In the genomic region with DNA sequence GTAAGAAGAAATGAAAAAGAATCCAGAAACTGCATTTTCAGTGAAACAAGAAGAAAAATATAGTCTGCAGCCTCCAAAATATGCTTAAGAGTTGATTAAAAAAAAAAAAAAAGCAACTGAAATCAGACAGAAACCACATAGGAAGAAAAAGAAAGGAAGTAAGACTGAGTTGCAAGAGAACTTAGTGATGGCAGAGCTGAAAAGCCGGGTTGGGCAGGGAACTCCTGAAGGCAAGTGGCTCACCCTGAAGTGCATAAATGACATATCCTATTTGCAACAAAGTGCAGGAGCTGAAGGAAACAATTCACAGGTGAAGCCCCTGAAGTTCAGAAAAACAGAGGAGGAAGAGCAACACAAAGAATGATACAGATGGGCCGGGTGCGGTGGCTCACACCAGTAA, we compare ENCODE assay signal across 15 cellular contexts.
DNase-seq lines count a peak whose midpoint lies in the region; ATAC-seq and TF ChIP-seq lines count a peak whose summit lies in the region.
"Had no signal": no experiment of that assay in that cellular context is flagged by ENCODE, and none has a peak within 500 bp of the region (broad histone marks: within the 10 kb centered on the region; RNA-seq: fewer than 3 reads in every experiment).

No MANE protein-coding gene starts in this region.

- peak overlapping the region; percentile 50 for H3K27ac Mint-ChIP-seq in activated naive CD4-positive, alpha-beta T cell treated with anti-CD3 and anti-CD28 coated beads, Interleukin-2, amount 10 ng/mL, durations not matched to agents 7 days and 5 days
- no peak overlapping the region for H3K27ac Mint-ChIP-seq in activated naive CD4-positive, alpha-beta T cell treated with anti-CD3 and anti-CD28 coated beads for 36 hours
- H3K27ac Mint-ChIP-seq: activated naive CD4-positive, alpha-beta T cell treated with anti-CD3 and anti-CD28 coated beads, Interleukin-2, amount 50 U/mL, for 72 hours had no signal

- peak; percentile 24 for DNase-seq in activated naive CD4-positive, alpha-beta T cell treated with anti-CD3 and anti-CD28 coated beads, Interleukin-2, amount 10 ng/mL, durations not matched to agents 7 days and 5 days
- DNase-seq in activated naive CD4-positive, alpha-beta T cell treated with anti-CD3 and anti-CD28 coated beads for 36 hours: no peak
- DNase-seq in ecto neural progenitor cell (ENCODE audit: low spot score) (no peak), GF-D8 (lab: John Stamatoyannopoulos, UW) (no peak), germinal center (ENCODE audit: low spot score) (no peak)
- DNase-seq in activated naive CD4-positive, alpha-beta T cell treated with Interleukin-2 at 50 U/mL for 16 hours: no peak
- DNase-seq: central memory CD4-positive, alpha-beta T cell; COR-L47; NCI-H1417 treated with DMSO at 0.1 percent for 48 hours; NCI-H446; small intestine had no signal

- no peak for TF ChIP-seq CTCF in OCI-LY3 (IDR thresholded peaks at IDR 0.05; ENCODE audit: low read depth, low read length)

- H3K4me2 ChIP-seq in OCI-LY3 (ENCODE audit: low read length): peak overlapping the region; percentile 73

- H3K4me3 Mint-ChIP-seq in activated naive CD4-positive, alpha-beta T cell treated with anti-CD3 and anti-CD28 coated beads, Interleukin-2, amount 10 ng/mL, durations not matched to agents 7 days and 5 days: no peak overlapping the region
- no peak overlapping the region for H3K4me3 Mint-ChIP-seq in activated naive CD4-positive, alpha-beta T cell treated with anti-CD3 and anti-CD28 coated beads for 36 hours

- H3K27me3 Mint-ChIP-seq in activated naive CD4-positive, alpha-beta T cell treated with anti-CD3 and anti-CD28 coated beads, Interleukin-2, amount 10 ng/mL, durations not matched to agents 7 days and 5 days: peaks cover 15% of the 10 kb centered on the region
- peaks cover 4% of the 10 kb centered on the region for H3K27me3 Mint-ChIP-seq in activated naive CD4-positive, alpha-beta T cell treated with anti-CD3 and anti-CD28 coated beads for 36 hours (ENCODE audit: low read depth)

- H3K9ac ChIP-seq in OCI-LY3 (ENCODE audit: low read length): peak overlapping the region; percentile 23; the same call in 1 of the 2 replicates

- H3K9me3 Mint-ChIP-seq in activated naive CD4-positive, alpha-beta T cell treated with anti-CD3 and anti-CD28 coated beads, Interleukin-2, amount 10 ng/mL, durations not matched to agents 7 days and 5 days: no peaks in the 10 kb centered on the region
- H3K9me3 Mint-ChIP-seq in activated naive CD4-positive, alpha-beta T cell treated with anti-CD3 and anti-CD28 coated beads for 36 hours: no peaks in the 10 kb centered on the region
- H3K9me3 Mint-ChIP-seq: activated naive CD4-positive, alpha-beta T cell treated with anti-CD3 and anti-CD28 coated beads, Interleukin-2, amount 50 U/mL, for 72 hours had no signal

- H2AFZ ChIP-seq in OCI-LY3 (ENCODE audit: low read depth, low read length): no peak overlapping the region

- H3K36me3 Mint-ChIP-seq in activated naive CD4-positive, alpha-beta T cell treated with anti-CD3 and anti-CD28 coated beads, Interleukin-2, amount 10 ng/mL, durations not matched to agents 7 days and 5 days: no peaks in the 10 kb centered on the region
- no peaks in the 10 kb centered on the region for H3K36me3 Mint-ChIP-seq in activated naive CD4-positive, alpha-beta T cell treated with anti-CD3 and anti-CD28 coated beads for 36 hours (ENCODE audit: low read depth)
- H3K36me3 Mint-ChIP-seq: activated naive CD4-positive, alpha-beta T cell treated with anti-CD3 and anti-CD28 coated beads, Interleukin-2, amount 50 U/mL, for 72 hours had no signal

- H3K36me3 ChIP-seq in OCI-LY3 (replicated peaks; ENCODE audit: low read depth, low read length): no peaks in the 10 kb centered on the region
- H3K36me3 ChIP-seq: HAP-1 had no signal

- H4K20me1 ChIP-seq in OCI-LY3 (ENCODE audit: insufficient read depth, low read length): no peaks in the 10 kb centered on the region

- peak overlapping the region; percentile 39 for H3K27ac ChIP-seq in OCI-LY3 (ENCODE audit: low read length)

- H3K4me1 ChIP-seq in OCI-LY3 (ENCODE audit: low read length): peaks cover 21% of the 10 kb centered on the region
- H3K4me1 ChIP-seq: HAP-1 had no signal

- no peaks in the 10 kb centered on the region for H3K9me3 ChIP-seq in OCI-LY3 (ENCODE audit: insufficient read depth, low read length)
- H3K9me3 ChIP-seq: HAP-1 had no signal

- peak overlapping the region; percentile 46 for H3K4me3 ChIP-seq in OCI-LY3 (ENCODE audit: low read length)
- H3K4me3 ChIP-seq: HAP-1 had no signal

- H3K27me3 ChIP-seq in OCI-LY3 (ENCODE audit: low read depth, low read length): no peaks in the 10 kb centered on the region

- H3K79me2 ChIP-seq in OCI-LY3 (ENCODE audit: low read length): no peaks in the 10 kb centered on the region

- intact Hi-C loops in activated naive CD4-positive, alpha-beta T cell treated with anti-CD3 and anti-CD28 coated beads for 36 hours (cut with micrococcal nuclease): no loop called here

- CTCF ChIA-PET in activated naive CD4-positive, alpha-beta T cell treated with anti-CD3 and anti-CD28 coated beads, Interleukin-2, amount 10 ng/mL, durations not matched to agents 7 days and 5 days (lab: Charles Lee): interaction anchor here (0.7 kb wide), 1 partner anchor 55 kb away, joined by 5 read pairs; no protein-coding TSS in a partner anchor
- CTCF ChIA-PET in activated naive CD4-positive, alpha-beta T cell treated with anti-CD3 and anti-CD28 coated beads for 36 hours (lab: Charles Lee): no interaction called here

- ATAC-seq in HG02852 (IDR thresholded peaks at IDR 0.05; ENCODE audit: unreplicated experiment): peak; percentile 50
- ATAC-seq: activated naive CD4-positive, alpha-beta T cell treated with anti-CD3 and anti-CD28 coated beads, Interleukin-2, amount 50 U/mL, for 72 hours had no signal

- peaks cover 5% of the 10 kb centered on the region for H3K4me1 Mint-ChIP-seq in activated naive CD4-positive, alpha-beta T cell treated with anti-CD3 and anti-CD28 coated beads, Interleukin-2, amount 10 ng/mL, durations not matched to agents 7 days and 5 days
- peaks cover 3% of the 10 kb centered on the region for H3K4me1 Mint-ChIP-seq in activated naive CD4-positive, alpha-beta T cell treated with anti-CD3 and anti-CD28 coated beads for 36 hours (ENCODE audit: low read depth)
